27 cellular contexts compared by ENCODE assay signal in the genomic region with DNA sequence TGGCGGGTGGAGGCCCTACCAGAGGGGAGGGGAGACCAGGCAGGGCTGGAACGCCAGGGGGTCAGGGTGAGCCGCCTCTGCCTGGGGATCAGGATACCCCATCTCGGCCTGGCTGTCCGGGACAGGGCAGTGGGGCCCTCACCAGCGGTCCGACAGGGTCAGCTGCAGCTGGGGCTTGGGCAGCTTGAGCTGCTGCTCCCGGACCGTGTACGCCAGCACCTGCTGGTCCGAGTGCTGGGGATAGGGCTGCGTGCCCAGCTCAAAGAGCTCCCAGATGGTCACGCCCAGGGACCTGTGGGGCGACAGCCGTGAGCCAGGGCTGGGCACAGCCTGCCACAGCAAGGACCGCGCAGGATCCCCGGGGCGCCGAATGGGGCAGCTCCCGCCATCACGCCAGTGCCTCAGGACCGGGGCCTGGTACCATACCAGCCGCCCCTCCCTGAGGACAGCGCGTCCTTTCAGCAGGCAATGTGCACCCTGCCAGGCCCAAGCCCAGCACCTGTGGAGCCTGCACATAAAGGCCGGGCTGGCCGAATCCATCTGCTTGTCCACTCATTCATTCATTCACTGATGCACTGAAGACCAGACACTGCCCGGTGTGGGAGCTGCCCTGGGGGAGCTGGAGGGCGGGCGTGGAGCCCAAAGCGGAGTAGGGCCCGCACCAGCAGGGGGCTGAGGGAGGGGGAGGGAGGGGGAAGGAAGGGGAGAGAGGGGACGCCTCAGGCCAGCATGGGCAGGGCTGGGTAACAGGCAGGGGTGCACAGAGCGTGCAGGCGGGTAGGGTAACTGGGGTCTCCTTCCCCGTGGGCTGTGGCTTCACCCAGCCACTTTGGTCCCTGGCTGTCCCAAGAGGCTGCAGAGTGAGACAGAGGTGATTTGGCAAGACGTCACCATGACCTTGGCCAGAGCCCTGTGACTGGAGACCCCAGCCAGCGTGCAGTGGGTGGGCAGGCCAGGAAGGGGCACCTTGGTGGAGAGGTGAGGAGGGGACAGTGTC. TPM values are rescaled to one million over a fixed set of nuclear protein-coding genes. Genes with fewer than 3 reads are reported as not detected.
DNase-seq lines count a peak whose midpoint lies in the region; ATAC-seq, FAIRE-seq and TF ChIP-seq lines count a peak whose summit lies in the region.
"Had no signal": no experiment of that assay in that cellular context is flagged by ENCODE, and none has a peak within 500 bp of the region (broad histone marks: within the 10 kb centered on the region; RNA-seq: fewer than 3 reads in every experiment).

No MANE protein-coding gene starts in this region.

- peaks cover 3% of the 10 kb centered on the region for H3K36me3 Mint-ChIP-seq in central memory CD8-positive, alpha-beta T cell (ENCODE audit: insufficient read depth)

- H3K79me2 ChIP-seq in HepG2 (ENCODE audit: insufficient read depth, low read length), result no peaks in the 10 kb centered on the region
- H3K79me2 ChIP-seq in osteoblast (ENCODE audit: insufficient read depth, low read length), result no peaks in the 10 kb centered on the region
- H3K79me2 ChIP-seq in mesendoderm (ENCODE audit: control insufficient read depth, insufficient read depth, low read length), result no peaks in the 10 kb centered on the region

- H4K5ac ChIP-seq in mesendoderm (ENCODE audit: low read length), result no peak overlapping the region

- no peaks in the 10 kb centered on the region for H3K9me3 Mint-ChIP-seq in central memory CD8-positive, alpha-beta T cell
- H3K9me3 Mint-ChIP-seq: CD4-positive, alpha-beta T cell had no signal

- no peak overlapping the region for H3K4ac ChIP-seq in mesendoderm (ENCODE audit: low read depth, low read length)

- no peaks in the 10 kb centered on the region for H3K79me1 ChIP-seq in mesendoderm (ENCODE audit: low read length)

- no peak for FAIRE-seq in HepG2 (lab: Jason Lieb, UNC)
- peak; percentile 42 for FAIRE-seq in urothelium cell line (lab: Jason Lieb, UNC)
- FAIRE-seq: GM19239, RCC 7860 had no signal

- H3K9me3 ChIP-seq in HepG2 (ENCODE audit: low read length), result no peaks in the 10 kb centered on the region
- H3K9me3 ChIP-seq in right lobe of liver, result no peaks in the 10 kb centered on the region
- no peaks in the 10 kb centered on the region for H3K9me3 ChIP-seq in osteoblast (ENCODE audit: low read depth, low read length)
- H3K9me3 ChIP-seq: SJSA1 had no signal

- 90% methylated on average over 20 of the region's 39 CpGs for WGBS in HepG2 (ENCODE audit: low lambda C conversion rate)
- WGBS in right lobe of liver (ENCODE audit: insufficient coverage, low coverage, low lambda C conversion rate, missing lambda C conversion rate), result 100% methylated on average over 3 of the region's 39 CpGs
- no CpG with 5 or more reads among the region's 39 CpGs for WGBS in mesendoderm (ENCODE audit: extremely low coverage, insufficient coverage, low lambda C conversion rate)

- H3K27ac ChIP-seq in HepG2 (ENCODE audit: extremely low read length, insufficient read depth, low read length), result no peak overlapping the region
- no peak overlapping the region for H3K27ac ChIP-seq in right lobe of liver
- no peak overlapping the region for H3K27ac ChIP-seq in osteoblast (ENCODE audit: low read depth, low read length)
- no peak overlapping the region for H3K27ac ChIP-seq in mesendoderm (ENCODE audit: low read depth, low read length)
- H3K27ac ChIP-seq: SJSA1 had no signal

- in situ Hi-C loops in HepG2 (cut with HindIII; ENCODE audit: extremely low pct_ligation_motif_present, low pct_unique_long_range_greater_than_20kb), result no loop called here

- peak overlapping the region; percentile 74 for H3K27ac Mint-ChIP-seq in central memory CD8-positive, alpha-beta T cell (ENCODE audit: low read depth)
- H3K27ac Mint-ChIP-seq: CD4-positive, alpha-beta T cell had no signal

- CTCF ChIA-PET in HepG2 (lab: Yijun Ruan, JAX; ENCODE audit: low intra/inter-chr PET ratio, low total read pairs), result no interaction called here

- H3K56ac ChIP-seq in mesendoderm (ENCODE audit: low read length), result no peak overlapping the region

- no peak overlapping the region for H3K18ac ChIP-seq in mesendoderm (ENCODE audit: low read length)

- TF ChIP-seq EP300 in HepG2 (IDR thresholded peaks at IDR 0.05; ENCODE audit: low read depth in 2 of 2, low read length in 2 of 2), result no peak
- no peak for TF ChIP-seq EP300 in HepG2 (CRISPR knock-in tag; IDR thresholded peaks at IDR 0.05; ENCODE audit: borderline replicate concordance)

- no peak for ATAC-seq in HepG2
- ATAC-seq in right lobe of liver, result no peak
- ATAC-seq in central memory CD8-positive, alpha-beta T cell (replicated peaks; ENCODE audit: extremely low read depth, poor library complexity, severe bottlenecking), result no peak
- ATAC-seq in HG02981 (IDR thresholded peaks at IDR 0.05; ENCODE audit: unreplicated experiment), result no peak
- ATAC-seq: Right ventricle myocardium inferior had no signal

- H3K27me3 Mint-ChIP-seq in central memory CD8-positive, alpha-beta T cell, result peaks cover 5% of the 10 kb centered on the region
- H3K27me3 Mint-ChIP-seq: CD4-positive, alpha-beta T cell had no signal

- TF ChIP-seq CTCF in HepG2 (CRISPR knock-in tag; IDR thresholded peaks at IDR 0.05), result no peak
- TF ChIP-seq CTCF in right lobe of liver (IDR thresholded peaks at IDR 0.05), result no peak
- no peak for TF ChIP-seq CTCF in osteoblast (IDR thresholded peaks at IDR 0.05; ENCODE audit: extremely low read depth, low read depth, low read length)

- H2BK5ac ChIP-seq in mesendoderm (ENCODE audit: low read length), result no peak overlapping the region

- H3K27me3 ChIP-seq in HepG2 (ENCODE audit: control insufficient read depth in 1 of 2, insufficient read depth in 2 of 2, low read length in 2 of 2) (no peaks in the 10 kb centered on the region), right lobe of liver (no peaks in the 10 kb centered on the region), osteoblast (ENCODE audit: insufficient read depth, low read length) (peaks cover 9% of the 10 kb centered on the region), mesendoderm (ENCODE audit: insufficient read depth, low read length, poor library complexity) (no peaks in the 10 kb centered on the region)

- H3K4me3 Mint-ChIP-seq in central memory CD8-positive, alpha-beta T cell, result no peak overlapping the region
- H3K4me3 Mint-ChIP-seq: CD4-positive, alpha-beta T cell had no signal

- intact Hi-C loops in HepG2 (cut with micrococcal nuclease; ENCODE audit: unreplicated experiment) (no loop called here), right lobe of liver (cut with DNase I) (no loop called here)

- peaks cover 5% of the 10 kb centered on the region for H3K4me1 Mint-ChIP-seq in central memory CD8-positive, alpha-beta T cell

- H2AFZ ChIP-seq in HepG2 (ENCODE audit: low read length) (no peak overlapping the region), osteoblast (ENCODE audit: low read length) (no peak overlapping the region)

- H3K4me3 ChIP-seq in HepG2 (replicated peaks in 1 of 3; ENCODE audit: insufficient read depth in 1 of 3, low read depth in 2 of 3, low read length in 3 of 3) (no peak overlapping the region), right lobe of liver (no peak overlapping the region), osteoblast (ENCODE audit: insufficient read depth, low read length) (no peak overlapping the region), mesendoderm (ENCODE audit: low read length) (no peak overlapping the region)
- H3K4me3 ChIP-seq: SJSA1 had no signal

- no peaks in the 10 kb centered on the region for H3K36me3 ChIP-seq in HepG2 (replicated peaks in 1 of 2; ENCODE audit: control insufficient read depth in 1 of 2, insufficient read depth in 2 of 2, low read length in 2 of 2)
- H3K36me3 ChIP-seq in right lobe of liver, result no peaks in the 10 kb centered on the region
- H3K36me3 ChIP-seq in osteoblast (ENCODE audit: insufficient read depth, low read length), result no peaks in the 10 kb centered on the region
- no peaks in the 10 kb centered on the region for H3K36me3 ChIP-seq in mesendoderm (ENCODE audit: control insufficient read depth, insufficient read depth, low read length)
- H3K36me3 ChIP-seq: SJSA1 had no signal

- H3K4me1 ChIP-seq in HepG2 (ENCODE audit: insufficient read depth, low read length) (no peaks in the 10 kb centered on the region), right lobe of liver (peaks cover 0 to 6% (median 0%) of the 10 kb centered on the region in 4 donors), osteoblast (ENCODE audit: insufficient read depth, low read length) (no peaks in the 10 kb centered on the region), mesendoderm (ENCODE audit: control insufficient read depth, low read depth, low read length) (no peaks in the 10 kb centered on the region)

- no peak overlapping the region for H2BK120ac ChIP-seq in mesendoderm (ENCODE audit: low read depth, low read length)

- TF ChIP-seq POLR2A in HepG2 (IDR thresholded peaks at IDR 0.05; ENCODE audit: insufficient read depth in 1 of 2, low read depth in 2 of 2, low read length in 2 of 2), result no peak
- TF ChIP-seq POLR2A in right lobe of liver (IDR thresholded peaks at IDR 0.05), result no peak

- no peak overlapping the region for H4K8ac ChIP-seq in mesendoderm (ENCODE audit: low read depth, low read length)

- BruUV-seq in HepG2 (replicated peaks; lab: Mats Ljungman, UMichigan), result no TSS peak

- no peak overlapping the region for H3K9ac ChIP-seq in HepG2 (ENCODE audit: insufficient read depth, low read depth, low read length)
- no peak overlapping the region for H3K9ac ChIP-seq in mesendoderm (ENCODE audit: low read length)

- POLR2A ChIA-PET in HepG2 (lab: Yijun Ruan, JAX), result no interaction called here

- no peak for DNase-seq in HepG2 (ENCODE audit: low spot score)
- DNase-seq in right lobe of liver, result no peak
- no peak for DNase-seq in central memory CD8-positive, alpha-beta T cell (ENCODE audit: low spot score in 2 of 2)
- DNase-seq in osteoblast (ENCODE audit: insufficient read length, low spot score, missing footprints), result peak; percentile 91
- DNase-seq in urothelium cell line (ENCODE audit: low spot score), result no peak
- DNase-seq in mesendoderm, result no peak
- DNase-seq in NCI-H2227 treated with DMSO at 0.1 percent for 48 hours (lab: John Stamatoyannopoulos, UW), result no peak
- DNase-seq: CD4-positive, alpha-beta T cell; COR-L47; GDM1; GOT3; HCEC 1CT; KBM-7; NCI-H1092; NCI-H1436; NCI-H187 treated with DMSO at 0.1 percent for 48 hours; NCI-H2107; NCI-H510A; NCI-H774 had no signal

- H3K4me2 ChIP-seq in HepG2 (ENCODE audit: low read depth, low read length) (no peak overlapping the region), osteoblast (ENCODE audit: insufficient read depth, low read length) (no peak overlapping the region), mesendoderm (ENCODE audit: low read length) (no peak overlapping the region)

- no peak overlapping the region for H3K23ac ChIP-seq in mesendoderm (ENCODE audit: low read length)

- no peak for TF ChIP-seq RAD21 in HepG2 (CRISPR knock-in tag; IDR thresholded peaks at IDR 0.05)

- no peak overlapping the region for H2AK5ac ChIP-seq in mesendoderm (ENCODE audit: low read length)

- H2BK15ac ChIP-seq in mesendoderm (replicated peaks; ENCODE audit: low read depth), result no peak overlapping the region

- H4K20me1 ChIP-seq in HepG2 (ENCODE audit: insufficient read depth, low read length) (no peaks in the 10 kb centered on the region), osteoblast (ENCODE audit: insufficient read depth, low read length) (peaks cover 3% of the 10 kb centered on the region)

RNA-seq across cellular contexts. Expression of gene PVALEF, which starts 42.0 kb away (rescaled TPM):
- 0.18 TPM in 1 of 2 replicates, not detected in the other for total RNA-seq in HepG2 (2016; rRNA removed; fragmentation: Illumina TruSeq; extraction: Trizol)
- total RNA-seq in HepG2 (2016; cell fraction: cytosol; rRNA removed; fragmentation: Illumina TruSeq; extraction: Trizol; ENCODE audit: low read depth), result 0.40 and 0.53 TPM in 2 replicates
- total RNA-seq in HepG2 (2016; cell fraction: insoluble cytoplasmic fraction; rRNA removed; fragmentation: Illumina TruSeq; extraction: Trizol), result 0.13 and 0.22 TPM in 2 replicates
- total RNA-seq in HepG2 (2016; cell fraction: membrane; rRNA removed; fragmentation: Illumina TruSeq; extraction: Trizol), result 0.25 and 0.28 TPM in 2 replicates
- total RNA-seq in HepG2 (2016; cell fraction: nucleus; rRNA removed; fragmentation: Illumina TruSeq; extraction: Trizol), result 0.28 TPM in 1 of 2 replicates, not detected in the other
- 0.18 and 0.24 TPM in 2 replicates for polyA plus RNA-seq in HepG2 (2011; rRNA removed)
- 0.11 TPM in 1 of 2 replicates, not detected in the other for polyA plus RNA-seq in HepG2 (2011; cell fraction: cytosol; rRNA removed)
- 0.21 and 0.42 TPM in 2 replicates for polyA plus RNA-seq in HepG2 (2011; cell fraction: nucleus; rRNA removed)
- not detected in 2 replicates for polyA plus RNA-seq in HepG2 (2012)
- polyA plus RNA-seq in HepG2 (2016; cell fraction: cytosol; fragmentation: Illumina TruSeq; extraction: Trizol; ENCODE audit: low read depth), result 0.29 and 0.34 TPM in 2 replicates
- 0.39 and 0.44 TPM in 2 replicates for polyA plus RNA-seq in HepG2 (2016; cell fraction: insoluble cytoplasmic fraction; fragmentation: Illumina TruSeq; extraction: Trizol; ENCODE audit: low read depth)
- polyA plus RNA-seq in HepG2 (2016; cell fraction: membrane; fragmentation: Illumina TruSeq; extraction: Trizol; ENCODE audit: low read depth), result 0.14 and 0.19 TPM in 2 replicates
- 0.36 TPM in 1 of 2 replicates, not detected in the other for polyA plus RNA-seq in HepG2 (2016; cell fraction: nucleus; fragmentation: Illumina TruSeq; extraction: Trizol; ENCODE audit: insufficient read depth, low read depth)
- polyA minus RNA-seq in HepG2 (2011; rRNA and poly(A)+ RNA removed; ENCODE audit: low replicate concordance), result 0.09 and 0.18 TPM in 2 replicates
- not detected in 2 replicates for polyA minus RNA-seq in HepG2 (2011; cell fraction: cytosol; rRNA and poly(A)+ RNA removed)
- not detected in 2 replicates for polyA minus RNA-seq in HepG2 (2011; cell fraction: nucleus; rRNA and poly(A)+ RNA removed)
- total RNA-seq in right lobe of liver, result not detected
- total RNA-seq in osteoblast, result not detected in 2 replicates
- not detected for polyA plus RNA-seq in mesendoderm (2013, experiment 1 of 2)
- polyA plus RNA-seq in mesendoderm (2013, experiment 2 of 2), result not detected
- total RNA-seq: CD4-positive, alpha-beta T cell; Daoy; OCI-LY7; Right ventricle myocardium inferior; SJSA1 had no signal
- polyA plus RNA-seq: BJ had no signal

RNA-seq across cellular contexts. Expression of gene AATK, which starts 42.7 kb away (rescaled TPM):
- total RNA-seq in HepG2 (2016; rRNA removed; fragmentation: Illumina TruSeq; extraction: Trizol) (6.1 and 8.4 TPM in 2 replicates), right lobe of liver (1 to 10 TPM in 2 of 6 experiments, under 1 TPM in 4; 0.31 to 1.2 (median 0.86) TPM), osteoblast (under 0.01 TPM in 1 of 2 replicates, not detected in the other)
- total RNA-seq in HepG2 (2016; cell fraction: cytosol; rRNA removed; fragmentation: Illumina TruSeq; extraction: Trizol; ENCODE audit: low read depth), result 1.5 and 2.0 TPM in 2 replicates
- total RNA-seq in HepG2 (2016; cell fraction: insoluble cytoplasmic fraction; rRNA removed; fragmentation: Illumina TruSeq; extraction: Trizol), result 5.3 and 9.5 TPM in 2 replicates
- 2.9 and 3.0 TPM in 2 replicates for total RNA-seq in HepG2 (2016; cell fraction: membrane; rRNA removed; fragmentation: Illumina TruSeq; extraction: Trizol)
- 9.7 and 12.6 TPM in 2 replicates for total RNA-seq in HepG2 (2016; cell fraction: nucleus; rRNA removed; fragmentation: Illumina TruSeq; extraction: Trizol)
- polyA plus RNA-seq in HepG2 (2011; rRNA removed), result 2.9 and 5.2 TPM in 2 replicates
- polyA plus RNA-seq in HepG2 (2011; cell fraction: cytosol; rRNA removed), result 2.9 and 4.3 TPM in 2 replicates
- polyA plus RNA-seq in HepG2 (2011; cell fraction: nucleus; rRNA removed), result 15.0 and 16.5 TPM in 2 replicates
- polyA plus RNA-seq in HepG2 (2012), result 4.4 and 8.0 TPM in 2 replicates
- 0.54 and 0.65 TPM in 2 replicates for polyA plus RNA-seq in HepG2 (2016; cell fraction: cytosol; fragmentation: Illumina TruSeq; extraction: Trizol; ENCODE audit: low read depth)
- 5.7 and 6.0 TPM in 2 replicates for polyA plus RNA-seq in HepG2 (2016; cell fraction: insoluble cytoplasmic fraction; fragmentation: Illumina TruSeq; extraction: Trizol; ENCODE audit: low read depth)
- polyA plus RNA-seq in HepG2 (2016; cell fraction: membrane; fragmentation: Illumina TruSeq; extraction: Trizol; ENCODE audit: low read depth), result 1.1 and 1.8 TPM in 2 replicates
- polyA plus RNA-seq in HepG2 (2016; cell fraction: nucleus; fragmentation: Illumina TruSeq; extraction: Trizol; ENCODE audit: insufficient read depth, low read depth), result 14.7 and 18.3 TPM in 2 replicates
- polyA minus RNA-seq in HepG2 (2011; rRNA and poly(A)+ RNA removed; ENCODE audit: low replicate concordance), result 20.3 and 42.0 TPM in 2 replicates
- 7.4 and 11.0 TPM in 2 replicates for polyA minus RNA-seq in HepG2 (2011; cell fraction: cytosol; rRNA and poly(A)+ RNA removed)
- polyA minus RNA-seq in HepG2 (2011; cell fraction: nucleus; rRNA and poly(A)+ RNA removed), result 3.6 and 4.6 TPM in 2 replicates
- 0.34 TPM for polyA plus RNA-seq in mesendoderm (2013, experiment 1 of 2)
- polyA plus RNA-seq in mesendoderm (2013, experiment 2 of 2), result 0.21 TPM
